9 cellular contexts compared by ENCODE assay signal in genomic region chr1:153881764-153882163, GRCh38. TPM values are rescaled to one million over a fixed set of nuclear protein-coding genes. Genes with fewer than 3 reads are reported as not detected.
DNase-seq lines count a peak whose midpoint lies in the region; ATAC-seq and TF ChIP-seq lines count a peak whose summit lies in the region.
"Had no signal": no experiment of that assay in that cellular context is flagged by ENCODE, and none has a peak within 500 bp of the region (broad histone marks: within the 10 kb centered on the region; RNA-seq: fewer than 3 reads in every experiment).

No MANE protein-coding gene starts in this region.

- no peak overlapping the region for H2AFZ ChIP-seq in hepatocyte

- intact Hi-C loops in heart right ventricle (cut with DNase I) = loop anchor here in 1 of 10 donors (5.0 kb wide), 1 partner anchor 41 kb away; the partner anchor contains the start of gene GATAD2B
- intact Hi-C loops in Right ventricle myocardium inferior (cut with DNase I) = loop anchor here (10.0 kb wide), 1 partner anchor 47 kb away; no protein-coding TSS in a partner anchor

- no peak for DNase-seq in heart right ventricle
- no peak for DNase-seq in Right ventricle myocardium inferior (ENCODE audit: missing footprints)
- peak; percentile 91 to 92 for DNase-seq in SHP77 (lab: John Stamatoyannopoulos, UW)
- peak; percentile 49 for DNase-seq in hepatocyte (ENCODE audit: low spot score)
- DNase-seq in ureter (ENCODE audit: low spot score) = no peak
- DNase-seq: activated CD4-positive, alpha-beta T cell treated with anti-CD3 and anti-CD28 coated beads, Interleukin-2, amount 10 ng/mL, durations not matched to agents 24 days and 14 days had no signal

- no peaks in the 10 kb centered on the region for H3K9me2 ChIP-seq in hepatocyte (replicated peaks; ENCODE audit: insufficient read depth)

- 15 to 17% methylated on average over 9 of the region's 9 CpGs for WGBS in heart right ventricle, 2 donors
- WGBS in hepatocyte (ENCODE audit: low lambda C conversion rate, missing lambda C conversion rate) = 52% methylated on average over 9 of the region's 9 CpGs

- ATAC-seq in heart right ventricle (peak in 3 of 8 donors; percentile 13 to 31 (median 16)), Right ventricle myocardium inferior (no peak), GM18498 (IDR thresholded peaks at IDR 0.05; ENCODE audit: unreplicated experiment) (no peak), GM21619 (IDR thresholded peaks at IDR 0.05; ENCODE audit: unreplicated experiment) (no peak), HG03108 (IDR thresholded peaks at IDR 0.05; ENCODE audit: unreplicated experiment) (no peak)

- H4K20me1 ChIP-seq in hepatocyte (ENCODE audit: insufficient read depth, poor library complexity, severe bottlenecking) = peaks cover 48% of the 10 kb centered on the region

- H3K36me3 ChIP-seq in heart right ventricle = peaks cover 0 to 8% (median 0%) of the 10 kb centered on the region in 9 donors
- H3K36me3 ChIP-seq in hepatocyte (replicated peaks; ENCODE audit: insufficient read depth, low read depth) = no peaks in the 10 kb centered on the region

- H3K27me3 ChIP-seq in heart right ventricle = no peaks in the 10 kb centered on the region
- H3K27me3 ChIP-seq in hepatocyte = no peaks in the 10 kb centered on the region

- peak overlapping the region; percentile 63 for H3K4me2 ChIP-seq in hepatocyte

- H3K4me3 ChIP-seq in heart right ventricle (peak overlapping the region in 6 of 10 donors; percentile 12 to 36 (median 28)), hepatocyte (no peak overlapping the region)

- H3K27ac ChIP-seq in heart right ventricle (peak overlapping the region in 6 of 10 donors; percentile 44 to 64 (median 52)), hepatocyte (peak overlapping the region; percentile 90)

- H3K79me2 ChIP-seq in hepatocyte = peaks cover 94% of the 10 kb centered on the region

- H3K4me1 ChIP-seq in heart right ventricle (peaks cover 5 to 40% (median 36%) of the 10 kb centered on the region in 9 donors), hepatocyte (ENCODE audit: insufficient read depth) (peaks cover 10% of the 10 kb centered on the region)

- no peaks in the 10 kb centered on the region for H3K9me3 ChIP-seq in heart right ventricle
- no peaks in the 10 kb centered on the region for H3K9me3 ChIP-seq in hepatocyte (ENCODE audit: low read depth)

- no peak for TF ChIP-seq CTCF in heart right ventricle (IDR thresholded peaks at IDR 0.05)
- no peak for TF ChIP-seq CTCF in hepatocyte (IDR thresholded peaks at IDR 0.05; ENCODE audit: poor library complexity)

RNA-seq across cellular contexts. Expression of gene GATAD2B, which starts 41.0 kb away (rescaled TPM):
- 10 to 100 TPM; 32.9 to 52.6 (median 42.7) TPM for total RNA-seq in heart right ventricle
- polyA plus RNA-seq in heart right ventricle = 1 to 10 TPM; 3.9 to 7.0 TPM
- total RNA-seq in Right ventricle myocardium inferior = 35.3 TPM
- 7.4 and 11.7 TPM in 2 replicates for total RNA-seq in hepatocyte
- polyA plus RNA-seq in hepatocyte = 5.4 TPM in 2 replicates
- 43.1 TPM for total RNA-seq in ureter

Comparison
In these comparisons a context has a peak if more than half of its experiments do, and no peak if none do; other contexts are left out.
1. DNase-seq: peak in SHP77 (2 of 2) and hepatocyte (single experiment); none in heart right ventricle (0 of 2), Right ventricle myocardium inferior (single experiment) and ureter (single experiment).